In genomic region chr18:11700876-11701275, GRCh38 we compare ENCODE assay signal across 21 cellular contexts.
"Had no signal": no experiment of that assay in that cellular context is flagged by ENCODE, and none has a peak within 500 bp of the region (broad histone marks: within the 10 kb centered on the region; RNA-seq: fewer than 3 reads in every experiment).

No MANE protein-coding gene starts in this region.

- H3K4me1 ChIP-seq: colonic mucosa, foreskin keratinocyte, gastrocnemius medialis, gastroesophageal sphincter, heart right ventricle had no signal

- H3K9me3 ChIP-seq: colonic mucosa, esophagus squamous epithelium, gastrocnemius medialis, gastroesophageal sphincter, heart left ventricle, heart right ventricle had no signal

- H3K27me3 ChIP-seq: colonic mucosa, esophagus squamous epithelium, foreskin keratinocyte, gastrocnemius medialis, gastroesophageal sphincter, heart left ventricle, heart right ventricle, hepatocyte had no signal

- H3K9me3 Mint-ChIP-seq: dendritic cell treated with granulocyte-macrophage colony-stimulating factor and Interleukin-4, amounts not matched to agents 40 ng/mL and 50 ng/mL, for 4 days; effector memory CD8-positive, alpha-beta T cell; endodermal cell had no signal

- H3K27ac ChIP-seq: colonic mucosa, coronary artery, dorsolateral prefrontal cortex, epithelial cell of prostate, esophagus squamous epithelium, foreskin keratinocyte, gastrocnemius medialis, gastroesophageal sphincter, heart left ventricle, heart right ventricle, hepatocyte had no signal

- H3K4me3 Mint-ChIP-seq: dendritic cell treated with granulocyte-macrophage colony-stimulating factor and Interleukin-4, amounts not matched to agents 40 ng/mL and 50 ng/mL, for 4 days; effector memory CD8-positive, alpha-beta T cell; endodermal cell had no signal

- H3K4me3 ChIP-seq: colonic mucosa, coronary artery, dorsolateral prefrontal cortex, esophagus squamous epithelium, gastrocnemius medialis, gastroesophageal sphincter, heart left ventricle, heart right ventricle, hepatocyte had no signal

- DNase-seq: colonic mucosa; dermis blood vessel endothelial cell; dorsolateral prefrontal cortex; effector CD4-positive, alpha-beta T cell; effector CD8-positive, alpha-beta T cell; effector memory CD4-positive, alpha-beta T cell; effector memory CD8-positive, alpha-beta T cell; endodermal cell; erythroblast; esophagus squamous epithelium; foreskin fibroblast; foreskin keratinocyte; foreskin melanocyte; gastrocnemius medialis; heart left ventricle; heart right ventricle had no signal

- H3K36me3 ChIP-seq: colonic mucosa, esophagus squamous epithelium, gastrocnemius medialis, gastroesophageal sphincter, heart left ventricle, heart right ventricle had no signal

- H3K27ac Mint-ChIP-seq: dendritic cell treated with granulocyte-macrophage colony-stimulating factor and Interleukin-4, amounts not matched to agents 40 ng/mL and 50 ng/mL, for 4 days; effector memory CD8-positive, alpha-beta T cell; endodermal cell had no signal
